8 cellular contexts compared by ENCODE assay signal in the genomic region with DNA sequence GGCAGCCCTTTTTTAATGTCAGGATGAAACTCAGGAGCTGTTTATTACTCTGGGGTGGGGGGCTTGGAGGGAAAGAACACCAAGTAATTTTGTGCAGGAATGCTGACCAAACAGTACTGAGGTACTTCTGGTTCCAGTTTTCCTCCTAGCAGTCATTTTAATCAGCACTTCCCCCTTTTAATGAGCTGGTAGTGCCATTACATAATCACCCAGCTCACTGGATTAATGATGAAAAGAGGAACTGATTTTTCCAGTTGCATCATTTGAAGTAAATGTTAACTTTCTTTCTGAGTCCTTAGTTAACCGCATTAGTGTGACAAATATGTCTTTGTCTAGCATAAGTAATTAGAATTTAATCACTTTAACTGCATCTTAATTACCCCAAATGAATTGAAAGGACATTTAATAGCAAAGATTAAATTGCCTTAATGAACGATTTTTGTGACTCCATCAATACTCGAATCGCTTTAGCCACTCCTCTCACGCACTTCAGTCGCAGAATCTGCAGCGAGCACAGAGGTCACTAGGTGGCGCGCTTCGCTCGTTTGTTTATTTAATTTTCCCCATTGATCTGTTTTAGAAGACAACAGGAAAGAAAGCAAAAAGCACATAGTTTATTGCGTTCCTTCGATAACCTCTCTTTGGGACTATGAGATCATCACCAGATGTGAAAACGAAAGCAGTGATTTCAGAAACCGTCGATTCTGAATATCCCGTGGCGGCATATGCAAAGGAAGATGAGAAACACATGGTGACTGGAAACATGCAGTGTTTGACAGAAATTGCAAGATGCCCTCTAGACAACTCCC. TPM values are rescaled to one million over a fixed set of nuclear protein-coding genes. Genes with fewer than 3 reads are reported as not detected.
DNase-seq lines count a peak whose midpoint lies in the region; ATAC-seq and TF ChIP-seq lines count a peak whose summit lies in the region.

No MANE protein-coding gene starts in this region.

- POLR2A ChIA-PET in SK-N-SH (lab: Yijun Ruan, JAX): no interaction called here

- no peaks in the 10 kb centered on the region; the same call in 1 of the 2 replicates for H3K9me3 ChIP-seq in SK-N-SH

- H3K4me3 Mint-ChIP-seq in activated naive CD4-positive, alpha-beta T cell treated with anti-CD3 and anti-CD28 coated beads, Interleukin-2, amount 50 U/mL, for 24 hours: peak overlapping the region; percentile 60
- peak overlapping the region; percentile 69 for H3K4me3 Mint-ChIP-seq in glutamatergic neuron (ENCODE audit: unreplicated experiment)

- in situ Hi-C loops in G401 (cut with HindIII; ENCODE audit: low sequenced_read_pairs): no loop called here

- no peak overlapping the region for H3K27ac ChIP-seq in SK-N-SH (ENCODE audit: low read depth in 2 of 2, low read length in 1 of 2)

- H3K27me3 ChIP-seq in SK-N-SH (ENCODE audit: insufficient read depth): peaks cover 73% of the 10 kb centered on the region

- TF ChIP-seq RAD21 in SK-N-SH (IDR thresholded peaks at IDR 0.05; ENCODE audit: low read length): peak; percentile 77

- no peaks in the 10 kb centered on the region for H4K20me1 ChIP-seq in SK-N-SH (ENCODE audit: insufficient read depth)

- H3K79me2 ChIP-seq in SK-N-SH (ENCODE audit: insufficient read depth): no peaks in the 10 kb centered on the region

- H3K27ac Mint-ChIP-seq in activated naive CD4-positive, alpha-beta T cell treated with anti-CD3 and anti-CD28 coated beads, Interleukin-2, amount 50 U/mL, for 24 hours: no peak overlapping the region
- peak overlapping the region; percentile 52 for H3K27ac Mint-ChIP-seq in glutamatergic neuron (ENCODE audit: unreplicated experiment)

- no peak for TF ChIP-seq EP300 in SK-N-SH (IDR thresholded peaks at IDR 0.05; ENCODE audit: borderline replicate concordance in 1 of 2, low read depth in 1 of 2, low read length in 1 of 2)

- peaks cover 53% of the 10 kb centered on the region for H3K27me3 Mint-ChIP-seq in activated naive CD4-positive, alpha-beta T cell treated with anti-CD3 and anti-CD28 coated beads, Interleukin-2, amount 50 U/mL, for 24 hours
- H3K27me3 Mint-ChIP-seq in glutamatergic neuron (ENCODE audit: unreplicated experiment): peaks cover 6% of the 10 kb centered on the region

- H2AFZ ChIP-seq in SK-N-SH (ENCODE audit: low read depth): no peak overlapping the region

- H3K36me3 Mint-ChIP-seq in activated naive CD4-positive, alpha-beta T cell treated with anti-CD3 and anti-CD28 coated beads, Interleukin-2, amount 50 U/mL, for 24 hours: no peaks in the 10 kb centered on the region
- H3K36me3 Mint-ChIP-seq in glutamatergic neuron (ENCODE audit: unreplicated experiment): no peaks in the 10 kb centered on the region

- peak; percentile 62 for DNase-seq in G401 (ENCODE audit: low spot score)
- peak; percentile 50 for DNase-seq in KG1 (lab: John Stamatoyannopoulos, UW)
- peak; percentile 59 for DNase-seq in SK-N-SH
- DNase-seq in glutamatergic neuron: peak; percentile 84
- peak; percentile 90 for DNase-seq in retina
- DNase-seq in iPS-NIHi11 (ENCODE audit: low spot score): no peak

- H3K9me3 Mint-ChIP-seq in activated naive CD4-positive, alpha-beta T cell treated with anti-CD3 and anti-CD28 coated beads, Interleukin-2, amount 50 U/mL, for 24 hours: no peaks in the 10 kb centered on the region
- peaks cover 9% of the 10 kb centered on the region for H3K9me3 Mint-ChIP-seq in glutamatergic neuron (ENCODE audit: unreplicated experiment)

- H3K4me1 ChIP-seq in SK-N-SH (ENCODE audit: control insufficient read depth in 1 of 2, insufficient read depth in 2 of 2, low read depth in 1 of 2, low read length in 1 of 2): no peaks in the 10 kb centered on the region

- CTCF ChIA-PET in SK-N-SH (lab: Yijun Ruan, JAX): interaction anchor here (0.6 to 1.5 kb wide), 14 partner anchors 10 to 941 kb away, joined by 3 to 9 read pairs (median 3); partner anchors contain the start of gene ONECUT1

- 5% methylated on average over 18 of the region's 18 CpGs for WGBS in SK-N-SH (ENCODE audit: low lambda C conversion rate)

- peak overlapping the region; percentile 63; the same call in 1 of the 2 replicates for H3K4me2 ChIP-seq in SK-N-SH

- no peak overlapping the region for H3K9ac ChIP-seq in SK-N-SH

- ATAC-seq in GM21619 (IDR thresholded peaks at IDR 0.05; ENCODE audit: unreplicated experiment): peak; percentile 76

- H3K4me3 ChIP-seq in SK-N-SH (ENCODE audit: low read depth in 2 of 2, low read length in 1 of 2): peak overlapping the region in 1 of 2 experiments; percentile 29; a peak in 1 of 4 replicates

- peaks cover 21% of the 10 kb centered on the region for H3K4me1 Mint-ChIP-seq in activated naive CD4-positive, alpha-beta T cell treated with anti-CD3 and anti-CD28 coated beads, Interleukin-2, amount 50 U/mL, for 24 hours
- H3K4me1 Mint-ChIP-seq in glutamatergic neuron (ENCODE audit: low read depth, unreplicated experiment): peaks cover 33% of the 10 kb centered on the region

- no peaks in the 10 kb centered on the region for H3K36me3 ChIP-seq in SK-N-SH (replicated peaks in 1 of 2; ENCODE audit: control insufficient read depth in 1 of 2, insufficient read depth in 2 of 2, low read length in 1 of 2)

- TF ChIP-seq CTCF in SK-N-SH (IDR thresholded peaks at IDR 0.05) (peak; percentile 98), glutamatergic neuron (IDR thresholded peaks at IDR 0.05; ENCODE audit: partially characterized antibody, unreplicated experiment) (peak; percentile 92)

- H3F3A ChIP-seq in SK-N-SH (replicated peaks; ENCODE audit: insufficient read depth): no peaks in the 10 kb centered on the region

- H3K9me2 ChIP-seq in SK-N-SH: no peaks in the 10 kb centered on the region

TF ChIP-seq in SK-N-SH, 30 proteins besides CTCF, POLR2A, EP300 and RAD21:
- TF ChIP-seq SIN3A (IDR thresholded peaks at IDR 0.05; ENCODE audit: borderline replicate concordance, low read depth, low read length) (no peak), FOSL2 (IDR thresholded peaks at IDR 0.05; ENCODE audit: borderline replicate concordance, low read depth) (no peak), POLR2AphosphoS5 (IDR thresholded peaks at IDR 0.05; ENCODE audit: low read depth, low read length) (no peak), SMC3 (IDR thresholded peaks at IDR 0.05; ENCODE audit: low read depth, low read length) (peak; percentile 73)
- TF ChIP-seq, protein P1, sequence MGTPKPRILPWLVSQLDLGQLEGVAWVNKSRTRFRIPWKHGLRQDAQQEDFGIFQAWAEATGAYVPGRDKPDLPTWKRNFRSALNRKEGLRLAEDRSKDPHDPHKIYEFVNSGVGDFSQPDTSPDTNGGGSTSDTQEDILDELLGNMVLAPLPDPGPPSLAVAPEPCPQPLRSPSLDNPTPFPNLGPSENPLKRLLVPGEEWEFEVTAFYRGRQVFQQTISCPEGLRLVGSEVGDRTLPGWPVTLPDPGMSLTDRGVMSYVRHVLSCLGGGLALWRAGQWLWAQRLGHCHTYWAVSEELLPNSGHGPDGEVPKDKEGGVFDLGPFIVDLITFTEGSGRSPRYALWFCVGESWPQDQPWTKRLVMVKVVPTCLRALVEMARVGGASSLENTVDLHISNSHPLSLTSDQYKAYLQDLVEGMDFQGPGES (IDR thresholded peaks at IDR 0.05; ENCODE audit: low read depth, low read length): no peak

RNA-seq across cellular contexts. Expression of gene ONECUT1, which starts 9.8 kb away (rescaled TPM):
- not detected in 2 replicates for total RNA-seq in G401 (2014; rRNA removed; shearing (Covaris generic))
- polyA plus RNA-seq in SK-N-SH (2012; rRNA removed): not detected in 2 replicates
- polyA plus RNA-seq in SK-N-SH (2012; cell fraction: cytosol; rRNA removed): not detected in 2 replicates
- polyA plus RNA-seq in SK-N-SH (2012; cell fraction: nucleus; rRNA removed): not detected in 2 replicates
- 48.9 TPM for total RNA-seq in glutamatergic neuron (ENCODE audit: unreplicated experiment)

Comparison
In these comparisons a context has a peak if more than half of its experiments do, and no peak if none do; other contexts are left out.
1. RNA of gene ONECUT1, which starts 9.8 kb away (total RNA-seq): 48.9 TPM in glutamatergic neuron (single experiment); not detected in G401; every median in the first group is over 10 times any median in the second.